Comparison of ENCODE assay signal across 17 cellular contexts in genomic region chr10:19839090-19839489, GRCh38. TPM values are rescaled to one million over a fixed set of nuclear protein-coding genes. Genes with fewer than 3 reads are reported as not detected.
DNase-seq lines count a peak whose midpoint lies in the region; ATAC-seq and TF ChIP-seq lines count a peak whose summit lies in the region.
"Had no signal": no experiment of that assay in that cellular context is flagged by ENCODE, and none has a peak within 500 bp of the region (broad histone marks: within the 10 kb centered on the region; RNA-seq: fewer than 3 reads in every experiment).

No MANE protein-coding gene starts in this region.

- H3K27me3 ChIP-seq in liver (ENCODE audit: control insufficient read depth in 4 of 4, insufficient read depth in 4 of 4, low read length in 3 of 4) (no peaks in the 10 kb centered on the region), right lobe of liver (no peaks in the 10 kb centered on the region), ascending aorta (no peaks in the 10 kb centered on the region), iPS-20b (ENCODE audit: insufficient read depth, low read length) (no peaks in the 10 kb centered on the region)
- H3K27me3 ChIP-seq: BLaER1 treated with 17β-estradiol and CSF1 and Interleukin-3, amounts not matched to agents 10 nM and 100 nM had no signal

- no peak overlapping the region for H3K9ac ChIP-seq in liver (ENCODE audit: low read depth in 1 of 2, low read length in 2 of 2)
- no peak overlapping the region for H3K9ac ChIP-seq in iPS-20b (ENCODE audit: low read depth, low read length)
- H3K9ac ChIP-seq: BLaER1 treated with 17β-estradiol and CSF1 and Interleukin-3, amounts not matched to agents 10 nM and 100 nM had no signal

- H3K36me3 ChIP-seq in liver (ENCODE audit: control insufficient read depth in 4 of 4, insufficient read depth in 3 of 4, low read depth in 1 of 4, low read length in 3 of 4) (no peaks in the 10 kb centered on the region), right lobe of liver (no peaks in the 10 kb centered on the region), ascending aorta (no peaks in the 10 kb centered on the region), iPS-20b (ENCODE audit: insufficient read depth, low read depth, low read length) (no peaks in the 10 kb centered on the region)
- H3K36me3 ChIP-seq: HAP-1 had no signal

- no peak overlapping the region for H3K27ac Mint-ChIP-seq in T-helper 2 cell treated with Interferon-gamma antibody and Interleukin-4, amounts not matched to agents 5 μg/mL and 100 μg/mL, for 36 hours
- H3K27ac Mint-ChIP-seq: B cell; CD4-positive, CD25-positive, alpha-beta regulatory T cell; CD8-positive, alpha-beta memory T cell had no signal

- H3K9me3 ChIP-seq in liver (ENCODE audit: control insufficient read depth in 4 of 4, low read length in 3 of 4) = no peaks in the 10 kb centered on the region
- no peaks in the 10 kb centered on the region for H3K9me3 ChIP-seq in right lobe of liver
- no peaks in the 10 kb centered on the region for H3K9me3 ChIP-seq in ascending aorta
- H3K9me3 ChIP-seq in iPS-20b (ENCODE audit: insufficient read depth, low read depth, low read length) = no peaks in the 10 kb centered on the region
- H3K9me3 ChIP-seq: BLaER1 treated with 17β-estradiol and CSF1 and Interleukin-3, amounts not matched to agents 10 nM and 100 nM; HAP-1 had no signal

- no peak overlapping the region for H3K4me3 Mint-ChIP-seq in T-helper 2 cell treated with Interferon-gamma antibody and Interleukin-4, amounts not matched to agents 5 μg/mL and 100 μg/mL, for 36 hours
- H3K4me3 Mint-ChIP-seq: B cell; CD4-positive, CD25-positive, alpha-beta regulatory T cell; CD8-positive, alpha-beta memory T cell had no signal

- no peak overlapping the region for H3K27ac ChIP-seq in liver (ENCODE audit: low read depth in 1 of 2, low read length in 2 of 2)
- H3K27ac ChIP-seq in right lobe of liver = no peak overlapping the region
- H3K27ac ChIP-seq in ascending aorta = peak overlapping the region; percentile 3 to 39
- H3K27ac ChIP-seq in iPS-20b (ENCODE audit: low read length) = peak overlapping the region; percentile 60
- H3K27ac ChIP-seq: BLaER1 treated with 17β-estradiol and CSF1 and Interleukin-3, amounts not matched to agents 10 nM and 100 nM had no signal

- WGBS in liver = 71% methylated on average over 3 of the region's 3 CpGs
- WGBS in right lobe of liver (ENCODE audit: insufficient coverage, low coverage, low lambda C conversion rate, missing lambda C conversion rate) = 44% methylated on average over 2 of the region's 3 CpGs

- no peak for TF ChIP-seq RAD21 in liver (IDR thresholded peaks at IDR 0.05)

- no peak for TF ChIP-seq POLR2A in right lobe of liver (IDR thresholded peaks at IDR 0.05)

- no peak for DNase-seq in right lobe of liver
- DNase-seq in ascending aorta (ENCODE audit: low spot score in 2 of 2) = no peak
- DNase-seq in H4 (ENCODE audit: low spot score) = no peak
- no peak for DNase-seq in T-helper 2 cell treated with Interferon-gamma antibody and Interleukin-4, amounts not matched to agents 5 μg/mL and 100 μg/mL, for 36 hours (ENCODE audit: low spot score)
- DNase-seq: CD4-positive, CD25-positive, alpha-beta regulatory T cell; CD8-positive, alpha-beta memory T cell; COR-L47; DMS153; DMS79; GDM1; GOT3 had no signal

- no peaks in the 10 kb centered on the region for H3K36me3 Mint-ChIP-seq in T-helper 2 cell treated with Interferon-gamma antibody and Interleukin-4, amounts not matched to agents 5 μg/mL and 100 μg/mL, for 36 hours (ENCODE audit: low read depth)
- H3K36me3 Mint-ChIP-seq: CD4-positive, CD25-positive, alpha-beta regulatory T cell; CD8-positive, alpha-beta memory T cell had no signal

- ATAC-seq in right lobe of liver = no peak
- ATAC-seq: HepG2 had no signal

- TF ChIP-seq CTCF in liver (IDR thresholded peaks at IDR 0.05; ENCODE audit: low read depth, low read length, missing input control) (no peak), right lobe of liver (IDR thresholded peaks at IDR 0.05) (no peak), ascending aorta (IDR thresholded peaks at IDR 0.05) (no peak)

- H3K9me3 Mint-ChIP-seq in T-helper 2 cell treated with Interferon-gamma antibody and Interleukin-4, amounts not matched to agents 5 μg/mL and 100 μg/mL, for 36 hours = peaks cover 7% of the 10 kb centered on the region

- H3K4me1 ChIP-seq in liver (ENCODE audit: control insufficient read depth in 4 of 4, insufficient read depth in 4 of 4, low read length in 3 of 4) (peaks cover 0 to 10% (median 2%) of the 10 kb centered on the region in 4 donors), right lobe of liver (peaks cover 0 to 13% (median 0%) of the 10 kb centered on the region in 4 donors), ascending aorta (peaks cover 5 to 44% of the 10 kb centered on the region in 2 donors), iPS-20b (ENCODE audit: insufficient read depth, low read length) (peaks cover 32% of the 10 kb centered on the region)

- no peaks in the 10 kb centered on the region for H3K27me3 Mint-ChIP-seq in T-helper 2 cell treated with Interferon-gamma antibody and Interleukin-4, amounts not matched to agents 5 μg/mL and 100 μg/mL, for 36 hours (ENCODE audit: low read depth)
- H3K27me3 Mint-ChIP-seq: B cell; CD8-positive, alpha-beta memory T cell had no signal

- H3K4me1 Mint-ChIP-seq in T-helper 2 cell treated with Interferon-gamma antibody and Interleukin-4, amounts not matched to agents 5 μg/mL and 100 μg/mL, for 36 hours (ENCODE audit: low read depth) = no peaks in the 10 kb centered on the region
- H3K4me1 Mint-ChIP-seq: B cell; CD4-positive, CD25-positive, alpha-beta regulatory T cell; CD8-positive, alpha-beta memory T cell had no signal

- no peak overlapping the region for H3K4me3 ChIP-seq in liver (ENCODE audit: low read depth in 1 of 3, low read length in 3 of 3)
- H3K4me3 ChIP-seq in right lobe of liver = no peak overlapping the region
- H3K4me3 ChIP-seq in ascending aorta = no peak overlapping the region
- H3K4me3 ChIP-seq in iPS-20b (ENCODE audit: low read length) = no peak overlapping the region
- H3K4me3 ChIP-seq: BLaER1 treated with 17β-estradiol and CSF1 and Interleukin-3, amounts not matched to agents 10 nM and 100 nM; HAP-1 had no signal

- intact Hi-C loops in right lobe of liver (cut with DNase I) (no loop called here), ascending aorta (cut with DNase I) (no loop called here)

TF ChIP-seq in liver, 16 proteins besides CTCF, POLR2A, EP300 and RAD21:
- no peak for TF ChIP-seq HNF4G (IDR thresholded peaks at IDR 0.05)
- no peak for TF ChIP-seq EGR1 (IDR thresholded peaks at IDR 0.05; ENCODE audit: low read depth in 2 of 2)
- no peak for TF ChIP-seq YY1 (IDR thresholded peaks at IDR 0.05)
- TF ChIP-seq HNF4A (conservative IDR thresholded peaks at IDR 0.05) = no peak
- TF ChIP-seq, protein P1, sequence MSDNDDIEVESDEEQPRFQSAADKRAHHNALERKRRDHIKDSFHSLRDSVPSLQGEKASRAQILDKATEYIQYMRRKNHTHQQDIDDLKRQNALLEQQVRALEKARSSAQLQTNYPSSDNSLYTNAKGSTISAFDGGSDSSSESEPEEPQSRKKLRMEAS (IDR thresholded peaks at IDR 0.05) = peak; percentile 37

RNA-seq across cellular contexts. Expression of gene PLXDC2, which starts 22.9 kb away (rescaled TPM):
- total RNA-seq in liver = 1 to 10 TPM; 3.1 to 5.1 TPM
- polyA plus RNA-seq in liver = 1 to 10 TPM; 1.4 to 1.6 TPM
- total RNA-seq in right lobe of liver = 1 to 10 TPM; 4.1 to 6.5 (median 5.3) TPM
- total RNA-seq in ascending aorta = 94.1 TPM
- 27.9 and 30.3 TPM in 2 replicates for total RNA-seq in H4 (2014; rRNA removed; shearing (Covaris generic))

Comparison
In these comparisons a context has a peak if more than half of its experiments do, and no peak if none do; other contexts are left out.
1. H3K27ac ChIP-seq: peak in ascending aorta (2 of 2) and iPS-20b (single experiment); none in liver (0 of 2) and right lobe of liver (0 of 3).